Comparison of ENCODE assay signal across 16 cellular contexts in the genomic region with DNA sequence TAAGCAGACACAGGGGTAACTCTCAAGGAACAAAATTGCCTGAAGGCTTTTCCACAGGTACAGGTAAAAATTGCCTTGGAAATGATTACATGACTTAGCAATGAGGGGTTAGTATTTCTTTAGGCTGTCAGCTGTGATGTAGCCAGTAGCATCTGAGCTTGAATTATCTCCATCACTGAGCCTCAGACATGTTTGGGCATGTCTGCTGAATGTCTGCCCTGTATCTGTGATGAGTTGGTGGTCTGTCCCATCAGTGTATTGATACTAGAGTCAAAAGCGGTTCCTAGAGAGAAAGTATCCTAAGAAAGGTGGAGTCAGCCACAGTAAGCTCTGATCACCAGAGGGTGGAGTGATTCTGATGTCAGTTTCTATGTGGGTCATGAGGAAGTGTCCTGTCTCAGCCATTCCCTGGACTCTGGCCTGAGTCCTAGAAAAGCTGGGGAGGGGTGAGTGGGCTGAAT. TPM values are rescaled to one million over a fixed set of nuclear protein-coding genes. Genes with fewer than 3 reads are reported as not detected.
A peak's percentile ranks its signal among the peaks of the same experiment; 100 is the strongest.
DNase-seq lines count a peak whose midpoint lies in the region; ATAC-seq and TF ChIP-seq lines count a peak whose summit lies in the region.
"Had no signal": no experiment of that assay in that cellular context is flagged by ENCODE, and none has a peak within 500 bp of the region (broad histone marks: within the 10 kb centered on the region; RNA-seq: fewer than 3 reads in every experiment).

No MANE protein-coding gene starts in this region.

- H3K4me3 ChIP-seq in brain microvascular endothelial cell (ENCODE audit: low read depth, low read length) (no peak overlapping the region), smooth muscle cell (no peak overlapping the region)
- H3K4me3 ChIP-seq: adrenal gland, Peyer's patch, tibial nerve had no signal

- no peak for TF ChIP-seq CTCF in brain microvascular endothelial cell (IDR thresholded peaks at IDR 0.05; ENCODE audit: low read depth, low read length, missing control alignments)
- no peak for TF ChIP-seq CTCF in smooth muscle cell (IDR thresholded peaks at IDR 0.05; ENCODE audit: borderline replicate concordance, insufficient read depth, poor library complexity, severe bottlenecking)

- H3F3A ChIP-seq in smooth muscle cell (ENCODE audit: low read depth): no peaks in the 10 kb centered on the region

- no peaks in the 10 kb centered on the region for H4K20me1 ChIP-seq in smooth muscle cell (ENCODE audit: low read depth)

- no peaks in the 10 kb centered on the region for H3K36me3 Mint-ChIP-seq in activated naive CD4-positive, alpha-beta T cell treated with anti-CD3 and anti-CD28 coated beads for 36 hours (ENCODE audit: low read depth)

- H3K4me3 Mint-ChIP-seq in activated naive CD4-positive, alpha-beta T cell treated with anti-CD3 and anti-CD28 coated beads for 36 hours: no peak overlapping the region
- H3K4me3 Mint-ChIP-seq: effector memory CD8-positive, alpha-beta T cell; naive thymus-derived CD8-positive, alpha-beta T cell had no signal

- peak overlapping the region; percentile 44 for H3K27ac Mint-ChIP-seq in activated naive CD4-positive, alpha-beta T cell treated with anti-CD3 and anti-CD28 coated beads for 36 hours
- H3K27ac Mint-ChIP-seq: effector memory CD8-positive, alpha-beta T cell; naive thymus-derived CD8-positive, alpha-beta T cell had no signal

- peak overlapping the region; percentile 51 for H3K9ac ChIP-seq in smooth muscle cell (ENCODE audit: low read depth)

- H3K4me1 Mint-ChIP-seq in activated naive CD4-positive, alpha-beta T cell treated with anti-CD3 and anti-CD28 coated beads for 36 hours (ENCODE audit: low read depth): no peaks in the 10 kb centered on the region

- H3K27me3 ChIP-seq in brain microvascular endothelial cell (replicated peaks): no peaks in the 10 kb centered on the region
- no peaks in the 10 kb centered on the region for H3K27me3 ChIP-seq in smooth muscle cell (ENCODE audit: low read depth)
- H3K27me3 ChIP-seq: adrenal gland, Peyer's patch, tibial nerve had no signal

- H3K27me3 Mint-ChIP-seq in activated naive CD4-positive, alpha-beta T cell treated with anti-CD3 and anti-CD28 coated beads for 36 hours (ENCODE audit: low read depth): no peaks in the 10 kb centered on the region

- H3K9me3 ChIP-seq in smooth muscle cell (replicated peaks; ENCODE audit: low read depth): no peaks in the 10 kb centered on the region
- H3K9me3 ChIP-seq: adrenal gland, Peyer's patch, tibial nerve had no signal

- in situ Hi-C loops in brain microvascular endothelial cell (cut with HindIII; ENCODE audit: low pct_ligation_motif_present, low sequenced_read_pairs): no loop called here

- no peak overlapping the region for H3K4me2 ChIP-seq in smooth muscle cell

- no peak for ATAC-seq in GM18517 (IDR thresholded peaks at IDR 0.05; ENCODE audit: unreplicated experiment)
- no peak for ATAC-seq in HG03378 (IDR thresholded peaks at IDR 0.05; ENCODE audit: unreplicated experiment)
- ATAC-seq: effector memory CD8-positive, alpha-beta T cell; naive thymus-derived CD8-positive, alpha-beta T cell had no signal

- intact Hi-C loops in activated naive CD4-positive, alpha-beta T cell treated with anti-CD3 and anti-CD28 coated beads for 36 hours (cut with micrococcal nuclease): no loop called here

- no peaks in the 10 kb centered on the region for H3K9me3 Mint-ChIP-seq in activated naive CD4-positive, alpha-beta T cell treated with anti-CD3 and anti-CD28 coated beads for 36 hours
- H3K9me3 Mint-ChIP-seq: effector memory CD8-positive, alpha-beta T cell; naive thymus-derived CD8-positive, alpha-beta T cell had no signal

- H3K27ac ChIP-seq in brain microvascular endothelial cell (no peak overlapping the region), smooth muscle cell (ENCODE audit: low read depth) (peak overlapping the region; percentile 76)
- H3K27ac ChIP-seq: adrenal gland, Peyer's patch, tibial nerve had no signal

- H3K4me1 ChIP-seq in smooth muscle cell (ENCODE audit: low read depth): no peaks in the 10 kb centered on the region
- H3K4me1 ChIP-seq: adrenal gland, Peyer's patch, tibial nerve had no signal

- H3K79me2 ChIP-seq in smooth muscle cell (ENCODE audit: low read depth): no peaks in the 10 kb centered on the region

- H3K36me3 ChIP-seq in brain microvascular endothelial cell (replicated peaks) (no peaks in the 10 kb centered on the region), smooth muscle cell (ENCODE audit: low read depth) (no peaks in the 10 kb centered on the region)
- H3K36me3 ChIP-seq: adrenal gland, Peyer's patch, tibial nerve had no signal

- CTCF ChIA-PET in activated naive CD4-positive, alpha-beta T cell treated with anti-CD3 and anti-CD28 coated beads for 36 hours (lab: Charles Lee): interaction anchor here (0.7 kb wide), 1 partner anchor 1444 kb away, joined by 3 read pairs; no protein-coding TSS in a partner anchor

- H2AFZ ChIP-seq in smooth muscle cell (ENCODE audit: low read depth): peak overlapping the region; percentile 35

- 72% methylated on average over 1 of the region's 1 CpG for WGBS in smooth muscle cell (ENCODE audit: low lambda C conversion rate)

- DNase-seq in activated naive CD4-positive, alpha-beta T cell treated with anti-CD3 and anti-CD28 coated beads for 36 hours: no peak
- no peak for DNase-seq in activated naive CD4-positive, alpha-beta T cell treated with Interleukin-2 at 50 U/mL for 16 hours
- peak; percentile 28 for DNase-seq in brain microvascular endothelial cell
- DNase-seq in iris pigment epithelial cell (ENCODE audit: low read depth): peak; percentile 62
- DNase-seq in smooth muscle cell (lab: John Stamatoyannopoulos, UW; ENCODE audit: unreplicated experiment): no peak
- DNase-seq in activated CD8-positive, alpha-beta memory T cell treated with anti-CD3 and anti-CD28 coated beads, Interleukin-2, amount 50 U/mL, for 4 hours: no peak
- DNase-seq: adrenal gland; DMS 273 treated with DMSO at 0.1 percent for 48 hours; effector memory CD8-positive, alpha-beta T cell; Karpas-422; naive thymus-derived CD8-positive, alpha-beta T cell; T1000 had no signal

RNA-seq across cellular contexts. Expression of a gene that starts 16.2 kb away (rescaled TPM):
- 1 to 10 TPM; 2.0 to 2.4 TPM for total RNA-seq in activated naive CD4-positive, alpha-beta T cell treated with anti-CD3 and anti-CD28 coated beads for 36 hours
- total RNA-seq in smooth muscle cell: 6.4 and 8.6 TPM in 2 replicates
- polyA plus RNA-seq in smooth muscle cell: 1.0 and 1.3 TPM in 2 replicates

Comparison
In these comparisons a context has a peak if more than half of its experiments do, and no peak if none do; other contexts are left out.
1. DNase-seq: peak in brain microvascular endothelial cell (single experiment) and iris pigment epithelial cell (single experiment); none in activated naive CD4-positive, alpha-beta T cell treated with anti-CD3 and anti-CD28 coated beads for 36 hours (single experiment), activated naive CD4-positive, alpha-beta T cell treated with Interleukin-2 at 50 U/mL for 16 hours (single experiment), smooth muscle cell (single experiment) and activated CD8-positive, alpha-beta memory T cell treated with anti-CD3 and anti-CD28 coated beads, Interleukin-2, amount 50 U/mL, for 4 hours (single experiment).